In the genomic region with DNA sequence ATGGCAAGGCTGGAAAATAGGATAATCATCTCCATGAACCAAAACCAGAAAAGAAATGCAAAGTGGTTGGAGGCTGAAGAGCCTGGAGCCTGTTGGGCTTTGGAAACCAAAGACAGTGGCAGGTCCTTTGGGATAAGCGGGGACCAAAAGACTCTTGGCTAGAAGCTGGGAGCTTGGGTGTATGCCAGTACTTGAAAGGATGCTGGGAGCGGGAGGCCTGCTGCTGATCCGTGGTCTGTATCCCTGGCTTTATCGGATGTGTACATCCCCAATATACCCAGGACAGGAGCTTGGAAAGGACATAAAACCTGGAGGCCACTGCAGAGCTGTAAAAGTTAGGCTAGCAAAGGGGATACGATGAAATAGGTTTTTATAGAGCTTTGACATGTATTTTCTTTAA, we compare ENCODE assay signal across 19 cellular contexts. TPM values are rescaled to one million over a fixed set of nuclear protein-coding genes. Genes with fewer than 3 reads are reported as not detected.
A peak's percentile ranks its signal among the peaks of the same experiment; 100 is the strongest.
DNase-seq lines count a peak whose midpoint lies in the region; ATAC-seq and TF ChIP-seq lines count a peak whose summit lies in the region.
"Had no signal": no experiment of that assay in that cellular context is flagged by ENCODE, and none has a peak within 500 bp of the region (broad histone marks: within the 10 kb centered on the region; RNA-seq: fewer than 3 reads in every experiment).

No MANE protein-coding gene starts in this region.

- no peak overlapping the region for H3K4me3 ChIP-seq in HEK293 (ENCODE audit: low read depth, low read length)
- H3K4me3 ChIP-seq: BLaER1 treated with 17β-estradiol and CSF1 and Interleukin-3, amounts not matched to agents 10 nM and 100 nM had no signal

- DNase-seq in NCI-H1092 treated with DMSO at 0.1 percent for 48 hours (lab: John Stamatoyannopoulos, UW) (peak; percentile 9), NCI-H1092 (lab: John Stamatoyannopoulos, UW) (no peak), SK-N-DZ (ENCODE audit: low spot score) (peak; percentile 54), NCI-H2029 (lab: John Stamatoyannopoulos, UW) (no peak)
- no peak for DNase-seq in stimulated activated CD4-positive, alpha-beta T cell treated with anti-CD3 and anti-CD28 coated beads, Interleukin-4, amount 100 ng/mL, for 1 hour
- DNase-seq: 8988T, Kasumi-1, MM.1S, NCI-H1930, NCI-H2227 treated with DMSO at 0.1 percent for 48 hours, NCI-H526 treated with DMSO at 0.1 percent for 48 hours, OCI-M1, RPMI8226, SIG-M5 had no signal

- H3K4me1 Mint-ChIP-seq in nephron = peaks cover 18% of the 10 kb centered on the region

- no peaks in the 10 kb centered on the region for H3K9me3 ChIP-seq in HEK293 (ENCODE audit: control insufficient read depth, insufficient read depth, low read depth, low read length)
- H3K9me3 ChIP-seq: BLaER1 treated with 17β-estradiol and CSF1 and Interleukin-3, amounts not matched to agents 10 nM and 100 nM had no signal

- H3K27me3 Mint-ChIP-seq in nephron (ENCODE audit: low read depth) = no peaks in the 10 kb centered on the region

- POLR2A ChIA-PET in HEK293 (lab: Yijun Ruan, JAX) = no interaction called here

- no peak for TF ChIP-seq CTCF in HEK293 (tag by site-specific recombination; IDR thresholded peaks at IDR 0.05)
- no peak for TF ChIP-seq CTCF in nephron (IDR thresholded peaks at IDR 0.05; ENCODE audit: unreplicated experiment in 3 of 3)

- H3K36me3 ChIP-seq in HEK293 (ENCODE audit: control insufficient read depth in 2 of 2, insufficient read depth in 1 of 2, low read length in 2 of 2) = no peaks in the 10 kb centered on the region
- H3K36me3 ChIP-seq: BLaER1 treated with 17β-estradiol and CSF1 and Interleukin-3, amounts not matched to agents 10 nM and 100 nM had no signal

- H3K27ac Mint-ChIP-seq in nephron = peak overlapping the region; percentile 23 to 77 (median 73)

- H3K4me1 ChIP-seq in HEK293 (ENCODE audit: control insufficient read depth, insufficient read depth, low read length) = peaks cover 2% of the 10 kb centered on the region; the same call in 1 of the 2 replicates

- CTCF ChIA-PET in HEK293 (lab: Yijun Ruan, JAX) = interaction anchor here (1.0 to 1.7 kb wide), 4 partner anchors 66 to 108 kb away, joined by 3 to 6 read pairs (median 4); no protein-coding TSS in a partner anchor

- no peaks in the 10 kb centered on the region for H3K36me3 Mint-ChIP-seq in nephron (ENCODE audit: low read depth)
- H3K36me3 Mint-ChIP-seq: IgD-negative memory B cell had no signal

- H3K27ac ChIP-seq in HEK293 (ENCODE audit: extremely low read depth, low read depth, low read length) = no peak overlapping the region
- H3K27ac ChIP-seq: BLaER1 treated with 17β-estradiol and CSF1 and Interleukin-3, amounts not matched to agents 10 nM and 100 nM had no signal

- peak overlapping the region; percentile 89 to 91 (median 89) for H3K4me3 Mint-ChIP-seq in nephron

- H3K9me3 Mint-ChIP-seq in nephron = no peaks in the 10 kb centered on the region
- H3K9me3 Mint-ChIP-seq: IgD-negative memory B cell had no signal

- no peak for ATAC-seq in HG02938 (IDR thresholded peaks at IDR 0.05; ENCODE audit: unreplicated experiment)

TF ChIP-seq in HEK293, 187 proteins besides CTCF, POLR2A, EP300 and RAD21:
- no peak for TF ChIP-seq ZNF146 (tag by site-specific recombination; IDR thresholded peaks at IDR 0.05)
- TF ChIP-seq, protein P1, sequence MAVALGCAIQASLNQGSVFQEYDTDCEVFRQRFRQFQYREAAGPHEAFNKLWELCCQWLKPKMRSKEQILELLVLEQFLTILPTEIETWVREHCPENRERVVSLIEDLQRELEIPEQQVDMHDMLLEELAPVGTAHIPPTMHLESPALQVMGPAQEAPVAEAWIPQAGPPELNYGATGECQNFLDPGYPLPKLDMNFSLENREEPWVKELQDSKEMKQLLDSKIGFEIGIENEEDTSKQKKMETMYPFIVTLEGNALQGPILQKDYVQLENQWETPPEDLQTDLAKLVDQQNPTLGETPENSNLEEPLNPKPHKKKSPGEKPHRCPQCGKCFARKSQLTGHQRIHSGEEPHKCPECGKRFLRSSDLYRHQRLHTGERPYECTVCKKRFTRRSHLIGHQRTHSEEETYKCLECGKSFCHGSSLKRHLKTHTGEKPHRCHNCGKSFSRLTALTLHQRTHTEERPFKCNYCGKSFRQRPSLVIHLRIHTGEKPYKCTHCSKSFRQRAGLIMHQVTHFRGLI (tag by site-specific recombination; IDR thresholded peaks at IDR 0.05) = peak; percentile 15; the same call in 1 of the 2 replicates
- TF ChIP-seq ZNF701 (tag by site-specific recombination; IDR thresholded peaks at IDR 0.05) = no peak

RNA-seq across cellular contexts. Expression of gene CHRNB4, which starts 1.3 kb away (rescaled TPM):
- polyA plus RNA-seq in SK-N-DZ (2014; cell fraction: cytosol; rRNA removed) = 38.0 and 38.9 TPM in 2 replicates
- polyA plus RNA-seq in SK-N-DZ (2014; cell fraction: nucleus; rRNA removed) = 18.3 and 33.6 TPM in 2 replicates
- polyA plus RNA-seq: IgD-negative memory B cell had no signal

RNA-seq across cellular contexts. Expression of gene CHRNA3, which starts 21.5 kb away (rescaled TPM):
- 171 and 197 TPM in 2 replicates for polyA plus RNA-seq in SK-N-DZ (2014; cell fraction: cytosol; rRNA removed)
- polyA plus RNA-seq in SK-N-DZ (2014; cell fraction: nucleus; rRNA removed) = 241 and 272 TPM in 2 replicates
- polyA plus RNA-seq: IgD-negative memory B cell had no signal

Comparison
In these comparisons a context has a peak if more than half of its experiments do, and no peak if none do; other contexts are left out.
1. DNase-seq: peak in NCI-H1092 treated with DMSO at 0.1 percent for 48 hours (single experiment) and SK-N-DZ (single experiment); none in NCI-H1092 (single experiment), stimulated activated CD4-positive, alpha-beta T cell treated with anti-CD3 and anti-CD28 coated beads, Interleukin-4, amount 100 ng/mL, for 1 hour (single experiment) and NCI-H2029 (single experiment).